Comparison of ENCODE assay signal across 18 cellular contexts in genomic region chr6:71486466-71486865, GRCh38.
A peak's percentile ranks its signal among the peaks of the same experiment; 100 is the strongest.
DNase-seq lines count a peak whose midpoint lies in the region; ATAC-seq lines count a peak whose summit lies in the region.
"Had no signal": no experiment of that assay in that cellular context is flagged by ENCODE, and none has a peak within 500 bp of the region (broad histone marks: within the 10 kb centered on the region; RNA-seq: fewer than 3 reads in every experiment).

No MANE protein-coding gene starts in this region.

- peak; percentile 65 for DNase-seq in HCEC 1CT
- peak; percentile 17 for DNase-seq in NAMALWA (ENCODE audit: low spot score)
- DNase-seq in myocyte (ENCODE audit: low read depth): peak; percentile 83
- DNase-seq in NCI-H2196 (lab: John Stamatoyannopoulos, UW; ENCODE audit: unreplicated experiment): no peak
- DNase-seq in NCI-H2029 (lab: John Stamatoyannopoulos, UW): no peak
- no peak for DNase-seq in Kasumi-1 (lab: John Stamatoyannopoulos, UW)
- DNase-seq: anterior cingulate cortex, dermis blood vessel endothelial cell, DMS153, esophagus squamous epithelium, left ventricle myocardium inferior, MV-4-11, naive B cell, NCI-H2227 treated with DMSO at 0.1 percent for 48 hours, SJCRH30, testis had no signal

- ATAC-seq in GM18520 (IDR thresholded peaks at IDR 0.05; ENCODE audit: unreplicated experiment) (peak; percentile 45), GM19467 (IDR thresholded peaks at IDR 0.05; ENCODE audit: unreplicated experiment) (no peak)

Comparison
In these comparisons a context has a peak if more than half of its experiments do, and no peak if none do; other contexts are left out.
1. DNase-seq: peak in HCEC 1CT (single experiment), NAMALWA (single experiment) and myocyte (single experiment); none in NCI-H2196 (single experiment), NCI-H2029 (single experiment) and Kasumi-1 (0 of 2).